10 cellular contexts compared by ENCODE assay signal in genomic region chr9:121294866-121295661, GRCh38. TPM values are rescaled to one million over a fixed set of nuclear protein-coding genes. Genes with fewer than 3 reads are reported as not detected.
DNase-seq lines count a peak whose midpoint lies in the region; ATAC-seq and TF ChIP-seq lines count a peak whose summit lies in the region.
"Had no signal": no experiment of that assay in that cellular context is flagged by ENCODE, and none has a peak within 500 bp of the region (broad histone marks: within the 10 kb centered on the region; RNA-seq: fewer than 3 reads in every experiment).

No MANE protein-coding gene starts in this region.

- DNase-seq in left ventricle myocardium superior (peak; percentile 66), osteocyte (ENCODE audit: extremely low spot score, unreplicated experiment) (no peak), transverse colon (no peak), DMS114 treated with DMSO at 0.1 percent for 48 hours (lab: John Stamatoyannopoulos, UW; ENCODE audit: unreplicated experiment) (no peak), NCI-H1694 treated with DMSO at 0.1 percent for 48 hours (lab: John Stamatoyannopoulos, UW) (no peak), NCI-H128 (lab: John Stamatoyannopoulos, UW; ENCODE audit: unreplicated experiment) (no peak)
- DNase-seq: activated CD8-positive, alpha-beta memory T cell treated with anti-CD3 and anti-CD28 coated beads, Interleukin-2, amount 50 U/mL, for 48 hours had no signal

- H3K27me3 ChIP-seq in transverse colon, result no peaks in the 10 kb centered on the region

- peaks cover 54 to 78% (median 66%) of the 10 kb centered on the region in 4 donors for H3K4me1 ChIP-seq in transverse colon

- no peak for TF ChIP-seq CTCF in osteocyte (IDR thresholded peaks at IDR 0.05)
- TF ChIP-seq CTCF in transverse colon (IDR thresholded peaks at IDR 0.05), result no peak

- peaks cover 26% of the 10 kb centered on the region for H3K4me1 Mint-ChIP-seq in osteocyte (ENCODE audit: unreplicated experiment)

- no peak for TF ChIP-seq EP300 in transverse colon (IDR thresholded peaks at IDR 0.05; ENCODE audit: low read depth)

- H3K27ac ChIP-seq in cingulate gyrus (ENCODE audit: low read depth, low read length) (peak overlapping the region; percentile 98), transverse colon (peak overlapping the region; percentile 79 to 95 (median 88))
- H3K27ac ChIP-seq: KMS-11 had no signal

- TF ChIP-seq POLR2A in transverse colon (IDR thresholded peaks at IDR 0.05), result no peak

- in situ Hi-C loops in transverse colon (cut with MboI; ENCODE audit: low pct_ligation_motif_present in 1 of 4, low pct_unique_long_range_greater_than_20kb in 1 of 4, low sequenced_read_pairs in 3 of 4), result no loop called here

- ATAC-seq in left ventricle myocardium superior (peak; percentile 60), HG03442 (IDR thresholded peaks at IDR 0.05; ENCODE audit: unreplicated experiment) (no peak)

- H3K4me3 Mint-ChIP-seq in osteocyte (ENCODE audit: unreplicated experiment), result no peak overlapping the region

- no peaks in the 10 kb centered on the region for H3K36me3 ChIP-seq in transverse colon

- H3K9me3 ChIP-seq in transverse colon, result no peaks in the 10 kb centered on the region

- H3K27me3 Mint-ChIP-seq in osteocyte (ENCODE audit: unreplicated experiment), result no peaks in the 10 kb centered on the region

- WGBS in transverse colon (ENCODE audit: low coverage in 1 of 2), 2 donors, result 83% methylated on average over 6 to 13 of the region's 13 CpGs

- H3K9me3 Mint-ChIP-seq in osteocyte (ENCODE audit: unreplicated experiment), result no peaks in the 10 kb centered on the region

- intact Hi-C loops in left ventricle myocardium superior (cut with micrococcal nuclease) (no loop called here), transverse colon (cut with DNase I; ENCODE audit: low total_unique reads) (no loop called here)

- H3K36me3 Mint-ChIP-seq in osteocyte (ENCODE audit: unreplicated experiment), result peaks cover 6% of the 10 kb centered on the region

- peak overlapping the region; percentile 61 for H3K27ac Mint-ChIP-seq in osteocyte (ENCODE audit: unreplicated experiment)

- no peak overlapping the region for H3K4me3 ChIP-seq in transverse colon

RNA-seq across cellular contexts. Expression of gene GSN, which starts 27.1 kb away (rescaled TPM):
- total RNA-seq in left ventricle myocardium superior (717 TPM), osteocyte (235 and 249 TPM in 2 replicates), transverse colon (100 to 1,000 TPM; 628 to 986 (median 782) TPM)
